Comparison of ENCODE assay signal across 28 cellular contexts in genomic region chr14:32007755-32008374, GRCh38.
A peak's percentile ranks its signal among the peaks of the same experiment; 100 is the strongest.
DNase-seq lines count a peak whose midpoint lies in the region; ATAC-seq and TF ChIP-seq lines count a peak whose summit lies in the region.
"Had no signal": no experiment of that assay in that cellular context is flagged by ENCODE, and none has a peak within 500 bp of the region (broad histone marks: within the 10 kb centered on the region; RNA-seq: fewer than 3 reads in every experiment).

No MANE protein-coding gene starts in this region.

- H3K27me3 Mint-ChIP-seq in activated B cell treated with CpG ODN at 0.5 μM for 24 hours (no peaks in the 10 kb centered on the region), neural crest cell (ENCODE audit: low read depth) (no peaks in the 10 kb centered on the region)

- H3K27ac ChIP-seq in BLaER1 treated with 17β-estradiol and CSF1 and Interleukin-3, amounts not matched to agents 10 nM and 100 nM, result peak overlapping the region in 4 of 11 experiments; percentile 30 to 60 (median 50); a peak in 7 of 22 replicates
- H3K27ac ChIP-seq in left ventricle myocardium inferior (replicated peaks), result peak overlapping the region; percentile 71
- H3K27ac ChIP-seq: colonic mucosa, foreskin keratinocyte, GM23248, KMS-11, SJCRH30, thyroid gland had no signal

- H3K27me3 ChIP-seq in BLaER1 treated with 17β-estradiol and CSF1 and Interleukin-3, amounts not matched to agents 10 nM and 100 nM, result 0 out of 22 replicates have a peak, but pooled peaks cover 0 to 4% (median 0%) of the 10 kb centered on the region in 11 experiments
- no peaks in the 10 kb centered on the region for H3K27me3 ChIP-seq in left ventricle myocardium inferior (ENCODE audit: low read depth)
- H3K27me3 ChIP-seq: adrenal gland, colonic mucosa, foreskin keratinocyte, SJCRH30, thyroid gland had no signal

- TF ChIP-seq CTCF in activated B cell treated with CpG ODN at 0.5 μM for 24 hours (IDR thresholded peaks at IDR 0.05) (no peak), left ventricle myocardium inferior (IDR thresholded peaks at IDR 0.05; ENCODE audit: borderline replicate concordance) (no peak), neural crest cell (conservative IDR thresholded peaks at IDR 0.05) (no peak)

- H3K36me3 ChIP-seq in BLaER1 treated with 17β-estradiol and CSF1 and Interleukin-3, amounts not matched to agents 10 nM and 100 nM, result no peaks in the 10 kb centered on the region
- no peaks in the 10 kb centered on the region for H3K36me3 ChIP-seq in left ventricle myocardium inferior
- H3K36me3 ChIP-seq: adrenal gland, colonic mucosa, SJCRH30, thyroid gland had no signal

- H3K9me3 ChIP-seq in BLaER1 treated with 17β-estradiol and CSF1 and Interleukin-3, amounts not matched to agents 10 nM and 100 nM (replicated peaks in 1 of 11), result no peaks in the 10 kb centered on the region
- H3K9me3 ChIP-seq in left ventricle myocardium inferior (replicated peaks), result no peaks in the 10 kb centered on the region
- H3K9me3 ChIP-seq: adrenal gland, colonic mucosa, SJCRH30, thyroid gland had no signal

- peaks cover 23 to 57% (median 45%) of the 10 kb centered on the region in 10 experiments for H3K4me1 ChIP-seq in BLaER1 treated with 17β-estradiol and CSF1 and Interleukin-3, amounts not matched to agents 10 nM and 100 nM
- peaks cover 30% of the 10 kb centered on the region for H3K4me1 ChIP-seq in left ventricle myocardium inferior
- H3K4me1 ChIP-seq: colonic mucosa, thyroid gland had no signal

- H3K27ac Mint-ChIP-seq in activated B cell treated with CpG ODN at 0.5 μM for 24 hours (peak overlapping the region; percentile 15), neural crest cell (ENCODE audit: unreplicated experiment) (peak overlapping the region; percentile 63)
- H3K27ac Mint-ChIP-seq: activated CD8-positive, alpha-beta T cell treated with anti-CD3 and anti-CD28 coated beads for 36 hours; effector memory CD8-positive, alpha-beta T cell; HFFc6; T-cell had no signal

- CTCF ChIA-PET in activated B cell treated with CpG ODN at 0.5 μM for 24 hours (lab: Charles Lee), result no interaction called here

- DNase-seq in activated B cell treated with CpG ODN at 0.5 μM for 24 hours (no peak), left ventricle myocardium inferior (no peak), neural crest cell (ENCODE audit: low read depth, low spot score) (no peak), nucleus accumbens (lab: John Stamatoyannopoulos, UW) (no peak), hippocampal formation (lab: John Stamatoyannopoulos, UW) (no peak), activated gamma-delta T cell (lab: John Stamatoyannopoulos, UW) (no peak)
- DNase-seq: activated CD4-positive, CD25-positive, alpha-beta regulatory T cell treated with anti-CD3 and anti-CD28 coated beads, Interleukin-2, amount 50 U/mL, for 72 hours; activated CD8-positive, alpha-beta T cell treated with anti-CD3 and anti-CD28 coated beads for 36 hours; activated gamma-delta T cell treated with Interleukin-2 at 50 U/mL for 16 hours; activated T-cell treated with anti-CD3 and anti-CD28 coated beads for 4 hours; adrenal gland; CD4-positive, alpha-beta memory T cell; colonic mucosa; DMS153; effector memory CD8-positive, alpha-beta T cell; foreskin keratinocyte; GF-D8; GM23248; HFFc6; NCI-H1694; NCI-H524; SJCRH30; stimulated activated CD4-positive, alpha-beta T cell treated with anti-CD3 and anti-CD28 coated beads, Interleukin-4, amount 100 ng/mL, for 24 hours; stimulated activated naive CD4-positive, alpha-beta T cell treated with Interleukin-2 at 50 U/mL for 16 hours; T-cell; thyroid gland had no signal

- no peak for ATAC-seq in activated B cell treated with CpG ODN at 0.5 μM for 24 hours (ENCODE audit: low read depth)
- ATAC-seq: activated CD8-positive, alpha-beta T cell treated with anti-CD3 and anti-CD28 coated beads for 36 hours; effector memory CD8-positive, alpha-beta T cell; foreskin keratinocyte; T-cell had no signal

- peak overlapping the region; percentile 13 to 92 (median 62); a peak in 19 of 22 replicates for H3K4me2 ChIP-seq in BLaER1 treated with 17β-estradiol and CSF1 and Interleukin-3, amounts not matched to agents 10 nM and 100 nM
- H3K4me2 ChIP-seq: KMS-11 had no signal

- peak overlapping the region in 5 of 11 experiments; percentile 17 to 64 (median 49); a peak in 7 of 22 replicates for H3K9ac ChIP-seq in BLaER1 treated with 17β-estradiol and CSF1 and Interleukin-3, amounts not matched to agents 10 nM and 100 nM
- H3K9ac ChIP-seq: GM23248, KMS-11 had no signal

- H3K4me1 Mint-ChIP-seq in activated B cell treated with CpG ODN at 0.5 μM for 24 hours (peaks cover 6% of the 10 kb centered on the region), neural crest cell (peaks cover 50% of the 10 kb centered on the region)
- H3K4me1 Mint-ChIP-seq: T-cell had no signal

- POLR2A ChIA-PET in activated B cell treated with CpG ODN at 0.5 μM for 24 hours (lab: Charles Lee), result interaction anchor here (0.7 kb wide), 1 partner anchor 26 kb away, joined by 4 read pairs; no protein-coding TSS in a partner anchor

- H3K4me3 ChIP-seq in BLaER1 treated with 17β-estradiol and CSF1 and Interleukin-3, amounts not matched to agents 10 nM and 100 nM, result peak overlapping the region in 2 of 10 experiments; percentile 27 to 28; a peak in 2 of 20 replicates
- H3K4me3 ChIP-seq in left ventricle myocardium inferior, result no peak overlapping the region
- H3K4me3 ChIP-seq: adrenal gland, colonic mucosa, GM23248, SJCRH30, thyroid gland had no signal

- H4K20me1 ChIP-seq in BLaER1 treated with 17β-estradiol and CSF1 and Interleukin-3, amounts not matched to agents 10 nM and 100 nM, result no peaks in the 10 kb centered on the region

- H3K9me3 Mint-ChIP-seq in activated B cell treated with CpG ODN at 0.5 μM for 24 hours, result no peaks in the 10 kb centered on the region
- H3K9me3 Mint-ChIP-seq in neural crest cell, result no peaks in the 10 kb centered on the region
- H3K9me3 Mint-ChIP-seq: activated CD8-positive, alpha-beta T cell treated with anti-CD3 and anti-CD28 coated beads for 36 hours; CD4-positive, alpha-beta memory T cell; effector memory CD8-positive, alpha-beta T cell; HFFc6; T-cell had no signal

- H3K4me3 Mint-ChIP-seq in activated B cell treated with CpG ODN at 0.5 μM for 24 hours (no peak overlapping the region), neural crest cell (no peak overlapping the region)
- H3K4me3 Mint-ChIP-seq: activated CD8-positive, alpha-beta T cell treated with anti-CD3 and anti-CD28 coated beads for 36 hours; CD4-positive, alpha-beta memory T cell; effector memory CD8-positive, alpha-beta T cell; HFFc6; T-cell had no signal

- H3K36me3 Mint-ChIP-seq in activated B cell treated with CpG ODN at 0.5 μM for 24 hours (ENCODE audit: low read depth) (no peaks in the 10 kb centered on the region), neural crest cell (ENCODE audit: low read depth) (no peaks in the 10 kb centered on the region)
- H3K36me3 Mint-ChIP-seq: CD4-positive, alpha-beta memory T cell; T-cell had no signal

- intact Hi-C loops in activated B cell treated with CpG ODN at 0.5 μM for 24 hours (cut with micrococcal nuclease), result no loop called here
- intact Hi-C loops in left ventricle myocardium inferior (cut with micrococcal nuclease), result no loop called here
